ENCODE assay signal across 2 cellular contexts in genomic region chr3:14396293-14396692, GRCh38.
TF ChIP-seq lines count a peak whose summit lies in the region.

No MANE protein-coding gene starts in this region.

TF ChIP-seq in GM23338, 12 proteins besides CTCF, POLR2A, EP300 and RAD21:
- no peak for TF ChIP-seq ZNF331 (CRISPR knock-in tag; IDR thresholded peaks at IDR 0.05; ENCODE audit: low read depth)
- no peak for TF ChIP-seq REST (IDR thresholded peaks at IDR 0.05; ENCODE audit: unreplicated experiment)
- TF ChIP-seq ZNF462 (CRISPR knock-in tag; IDR thresholded peaks at IDR 0.05): no peak
- TF ChIP-seq POLR2AphosphoS5 (IDR thresholded peaks at IDR 0.05; ENCODE audit: low read depth): no peak
- TF ChIP-seq NANOG (IDR thresholded peaks at IDR 0.05; ENCODE audit: borderline replicate concordance): no peak
- no peak for TF ChIP-seq EZH2phosphoT487 (IDR thresholded peaks at IDR 0.05; ENCODE audit: unreplicated experiment)
- TF ChIP-seq ETS1 (IDR thresholded peaks at IDR 0.05): no peak

TF ChIP-seq in H1, 55 proteins besides CTCF, POLR2A, EP300 and RAD21:
- no peak for TF ChIP-seq HDAC2 (IDR thresholded peaks at IDR 0.05; ENCODE audit: borderline replicate concordance in 1 of 2, low read depth in 2 of 2, low read length in 2 of 2)
- no peak for TF ChIP-seq CREB1 (IDR thresholded peaks at IDR 0.05)
- no peak for TF ChIP-seq TEAD4 (IDR thresholded peaks at IDR 0.05; ENCODE audit: low read depth, low read length)
- TF ChIP-seq ATF3 (IDR thresholded peaks at IDR 0.05; ENCODE audit: insufficient read depth, low read depth, low read length): no peak
- TF ChIP-seq GTF2F1 (IDR thresholded peaks at IDR 0.05; ENCODE audit: borderline replicate concordance, low read depth, low read length): no peak
- TF ChIP-seq SAP30 (IDR thresholded peaks at IDR 0.05; ENCODE audit: insufficient read depth, insufficient replicate concordance, low read length): no peak
- TF ChIP-seq POU5F1 (IDR thresholded peaks at IDR 0.05; ENCODE audit: low read depth, low read length): no peak
- no peak for TF ChIP-seq CBX8 (IDR thresholded peaks at IDR 0.05; ENCODE audit: borderline replicate concordance, low read depth, low read length)
- no peak for TF ChIP-seq TCF12 (IDR thresholded peaks at IDR 0.05; ENCODE audit: low read depth, low read length)
- no peak for TF ChIP-seq MAX (IDR thresholded peaks at IDR 0.05)
- TF ChIP-seq USF2 (IDR thresholded peaks at IDR 0.05; ENCODE audit: low read length): no peak
- no peak for TF ChIP-seq ATF2 (IDR thresholded peaks at IDR 0.05; ENCODE audit: low read length)
- no peak for TF ChIP-seq FOSL1 (IDR thresholded peaks at IDR 0.05; ENCODE audit: insufficient read depth, low read depth, low read length)
- no peak for TF ChIP-seq KDM4A (IDR thresholded peaks at IDR 0.05; ENCODE audit: low read depth, low read length, severe bottlenecking)
- TF ChIP-seq SIN3A (conservative IDR thresholded peaks at IDR 0.05 in 1 of 2, IDR thresholded peaks at IDR 0.05 in 1 of 2; ENCODE audit: low read depth in 1 of 2, low read length in 2 of 2): no peak
- TF ChIP-seq TBP (IDR thresholded peaks at IDR 0.05; ENCODE audit: low read depth, low read length): no peak
- no peak for TF ChIP-seq HDAC6 (IDR thresholded peaks at IDR 0.05; ENCODE audit: low read depth, low read length)
- TF ChIP-seq JUN (IDR thresholded peaks at IDR 0.05; ENCODE audit: low read depth, low read length): no peak
